In the genomic region with DNA sequence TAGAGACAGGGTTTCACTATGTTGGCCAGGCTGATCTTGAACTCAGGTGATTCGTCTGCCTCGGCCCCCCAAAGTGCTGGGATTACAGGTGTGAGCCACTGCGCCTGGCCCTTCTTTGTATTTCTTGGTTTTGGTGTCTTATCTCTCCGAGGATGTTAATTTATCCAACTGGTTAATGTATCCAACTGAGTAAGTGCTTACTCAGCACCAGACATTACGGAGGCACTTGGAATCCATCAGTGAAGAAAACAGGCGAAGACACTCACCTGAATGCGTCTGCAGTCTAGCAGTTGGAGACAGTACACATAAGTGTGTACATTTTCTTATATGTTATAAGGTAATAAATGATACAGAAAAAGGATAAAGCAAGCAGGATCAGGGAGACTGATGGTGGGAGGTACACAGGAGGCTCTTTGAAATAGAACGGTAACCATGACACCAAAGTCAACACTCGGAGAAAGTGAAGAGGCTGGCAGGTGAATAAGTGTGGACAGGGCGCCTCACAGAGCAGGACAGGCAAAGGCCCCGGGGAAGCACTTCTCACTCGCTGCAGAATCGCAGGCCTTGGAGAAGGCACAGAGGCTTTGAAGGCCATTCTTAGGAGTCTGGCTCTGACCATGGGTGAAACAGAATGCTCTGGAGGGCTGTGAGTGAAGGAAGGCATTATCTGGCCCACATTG, we compare ENCODE assay signal across 15 cellular contexts.
A peak's percentile ranks its signal among the peaks of the same experiment; 100 is the strongest.
DNase-seq lines count a peak whose midpoint lies in the region; ATAC-seq and TF ChIP-seq lines count a peak whose summit lies in the region.
"Had no signal": no experiment of that assay in that cellular context is flagged by ENCODE, and none has a peak within 500 bp of the region (broad histone marks: within the 10 kb centered on the region; RNA-seq: fewer than 3 reads in every experiment).

No MANE protein-coding gene starts in this region.

- no peak overlapping the region for H2AFZ ChIP-seq in OCI-LY7 (ENCODE audit: low read length)

- WGBS in psoas muscle, 3 donors, result 87 to 94% (median 88%) methylated on average over 13 of the region's 13 CpGs

- intact Hi-C loops in OCI-LY7 (cut with micrococcal nuclease; ENCODE audit: unreplicated experiment) (no loop called here), psoas muscle (cut with DNase I) (loop anchor here (10.0 kb wide), 2 partner anchors 157 to 637 kb away; no protein-coding TSS in a partner anchor)

- no peaks in the 10 kb centered on the region for H3K9me2 ChIP-seq in OCI-LY7 (ENCODE audit: insufficient read depth, low read length)
- H3K9me2 ChIP-seq: SK-N-SH had no signal

- ATAC-seq in psoas muscle, result peak in 1 of 4 donors; percentile 1
- ATAC-seq: gastroesophageal sphincter; stimulated activated naive CD8-positive, alpha-beta T cell treated with anti-CD3 and anti-CD28 coated beads, Interleukin-15, amount 100 ng/mL, for 72 hours had no signal

- DNase-seq in DMS79 treated with DMSO at 0.1 percent for 48 hours (lab: John Stamatoyannopoulos, UW) (peak; percentile 89), NCI-H187 (lab: John Stamatoyannopoulos, UW) (peak; percentile 41 to 76), OCI-LY7 (ENCODE audit: low spot score) (no peak), psoas muscle (no peak), NCI-H82 (lab: John Stamatoyannopoulos, UW) (no peak), DMS114 treated with DMSO at 0.1 percent for 48 hours (lab: John Stamatoyannopoulos, UW; ENCODE audit: unreplicated experiment) (no peak), OCI-M2 (lab: John Stamatoyannopoulos, UW; ENCODE audit: unreplicated experiment) (no peak)
- DNase-seq: activated naive CD8-positive, alpha-beta T cell treated with anti-CD3 and anti-CD28 coated beads, Interleukin-2, amount 10 ng/mL, durations not matched to agents 7 days and 5 days; midbrain; ovary; stimulated activated naive CD8-positive, alpha-beta T cell treated with anti-CD3 and anti-CD28 coated beads, Interleukin-15, amount 100 ng/mL, for 72 hours had no signal

- no peak overlapping the region for H3K27ac ChIP-seq in OCI-LY7 (ENCODE audit: low read depth, low read length, poor library complexity, severe bottlenecking)
- H3K27ac ChIP-seq in psoas muscle, result peak overlapping the region; percentile 58
- H3K27ac ChIP-seq: gastroesophageal sphincter, ovary, skin epidermis, vagina had no signal

- H3K9me3 ChIP-seq in OCI-LY7 (ENCODE audit: low read length) (no peaks in the 10 kb centered on the region), psoas muscle (no peaks in the 10 kb centered on the region)
- H3K9me3 ChIP-seq: gastroesophageal sphincter, ovary, SK-N-SH, vagina had no signal

- POLR2A ChIA-PET in OCI-LY7 (lab: Charles Lee), result no interaction called here

- H3K36me3 ChIP-seq in OCI-LY7 (ENCODE audit: insufficient read depth, low read length), result no peaks in the 10 kb centered on the region
- H3K36me3 ChIP-seq in psoas muscle (ENCODE audit: insufficient read depth in 1 of 2, low read depth in 1 of 2), result no peaks in the 10 kb centered on the region
- H3K36me3 ChIP-seq: gastroesophageal sphincter, ovary, vagina had no signal

- no peaks in the 10 kb centered on the region for H3K27me3 ChIP-seq in psoas muscle (ENCODE audit: insufficient read depth in 3 of 3, low read length in 2 of 3)
- H3K27me3 ChIP-seq: gastroesophageal sphincter, ovary, vagina had no signal

- no peak overlapping the region for H3K4me3 ChIP-seq in OCI-LY7 (ENCODE audit: low read depth, low read length, poor library complexity, severe bottlenecking)
- H3K4me3 ChIP-seq in psoas muscle, result no peak overlapping the region
- H3K4me3 ChIP-seq: gastroesophageal sphincter, ovary, skin epidermis, vagina had no signal

- H3K4me2 ChIP-seq in OCI-LY7 (ENCODE audit: low read length), result peak overlapping the region; percentile 7; the same call in 1 of the 2 replicates

- TF ChIP-seq CTCF in OCI-LY7 (conservative IDR thresholded peaks at IDR 0.05; ENCODE audit: low read length), result no peak
- no peak for TF ChIP-seq CTCF in psoas muscle (IDR thresholded peaks at IDR 0.05)

- CTCF ChIA-PET in OCI-LY7 (lab: Charles Lee; ENCODE audit: unreplicated experiment), result no interaction called here

- no TSS peak for BruUV-seq in OCI-LY7 (replicated peaks; lab: Mats Ljungman, UMichigan)

- H4K20me1 ChIP-seq in OCI-LY7 (ENCODE audit: insufficient read depth, low read length), result no peaks in the 10 kb centered on the region

- H3K79me2 ChIP-seq in OCI-LY7 (ENCODE audit: insufficient read depth, low read depth, low read length), result no peaks in the 10 kb centered on the region

- H3K4me1 ChIP-seq in OCI-LY7 (ENCODE audit: insufficient read depth, low read length, poor library complexity, severe bottlenecking) (peaks cover 10% of the 10 kb centered on the region), psoas muscle (peaks cover 29% of the 10 kb centered on the region)
- H3K4me1 ChIP-seq: gastroesophageal sphincter, vagina had no signal

Comparison
In these comparisons a context has a peak if more than half of its experiments do, and no peak if none do; other contexts are left out.
1. DNase-seq: peak in DMS79 treated with DMSO at 0.1 percent for 48 hours (single experiment) and NCI-H187 (2 of 2); none in OCI-LY7 (single experiment), psoas muscle (0 of 2), NCI-H82 (single experiment), DMS114 treated with DMSO at 0.1 percent for 48 hours (single experiment) and OCI-M2 (single experiment).